In the genomic region with DNA sequence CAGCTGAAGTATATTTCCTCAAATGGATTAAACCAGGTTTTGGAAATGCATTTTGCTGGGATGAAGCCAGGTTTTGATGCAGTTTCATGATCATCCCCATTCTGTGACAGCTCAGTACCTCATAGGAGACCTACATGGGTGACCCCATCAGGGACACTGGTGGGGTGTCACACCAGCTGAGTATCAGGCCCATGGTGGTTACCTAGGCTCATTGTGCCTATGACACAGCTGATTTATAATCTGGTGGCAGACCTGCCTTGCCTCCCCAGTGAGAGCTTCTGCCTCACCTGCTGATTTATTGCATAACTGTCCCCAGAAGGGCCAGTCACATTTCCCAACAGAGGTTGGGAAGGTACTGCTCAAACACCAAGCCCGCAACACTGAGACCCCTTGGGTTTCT, we compare ENCODE assay signal across 33 cellular contexts.
"Had no signal": no experiment of that assay in that cellular context is flagged by ENCODE, and none has a peak within 500 bp of the region (broad histone marks: within the 10 kb centered on the region; RNA-seq: fewer than 3 reads in every experiment).

No MANE protein-coding gene starts in this region.

- H3K27ac ChIP-seq: adrenal gland, body of pancreas, breast epithelium, KMS-11, VCaP had no signal

- H3K9me3 ChIP-seq: adrenal gland, body of pancreas, breast epithelium had no signal

- H3K4me3 Mint-ChIP-seq: activated B cell treated with CpG ODN at 0.5 μM for 24 hours; activated CD4-positive, alpha-beta T cell treated with anti-CD3 and anti-CD28 coated beads, Interleukin-2, amount 10 ng/mL, durations not matched to agents 24 days and 14 days; activated CD8-positive, alpha-beta T cell treated with anti-CD3 and anti-CD28 coated beads for 36 hours; activated naive CD4-positive, alpha-beta T cell treated with anti-CD3 and anti-CD28 coated beads for 36 hours; activated T-cell treated with anti-CD3 and anti-CD28 coated beads, Interleukin-2, amount 50 U/mL, for 4 hours; activated T-helper 1 cell treated with anti-CD3 and anti-CD28 coated beads, Interleukin-12 subunit alpha, Interleukin-12 subunit beta, Interleukin-2, Interleukin-4 antibody, amounts not matched to agents 30 ng/mL and 10 ng/mL and 1 ng/mL, durations not matched to agents 14 hours and 24 hours and 36 hours had no signal

- H3K4me1 ChIP-seq: adrenal gland, body of pancreas, breast epithelium had no signal

- H3K9ac ChIP-seq: KMS-11 had no signal

- H3K27me3 ChIP-seq: adrenal gland, body of pancreas, breast epithelium had no signal

- H3K36me3 ChIP-seq: adrenal gland, breast epithelium had no signal

- H3K36me3 Mint-ChIP-seq: activated naive CD4-positive, alpha-beta T cell treated with anti-CD3 and anti-CD28 coated beads, Interleukin-2, amount 50 U/mL, for 72 hours had no signal

- H3K9me3 Mint-ChIP-seq: activated CD4-positive, alpha-beta T cell treated with anti-CD3 and anti-CD28 coated beads, Interleukin-2, amount 10 ng/mL, durations not matched to agents 24 days and 14 days; activated naive CD4-positive, alpha-beta T cell treated with anti-CD3 and anti-CD28 coated beads for 36 hours; activated naive CD4-positive, alpha-beta T cell treated with anti-CD3 and anti-CD28 coated beads, Interleukin-2, amount 50 U/mL, for 72 hours; activated T-cell treated with anti-CD3 and anti-CD28 coated beads, Interleukin-2, amount 50 U/mL, for 4 hours; activated T-helper 1 cell treated with anti-CD3 and anti-CD28 coated beads, Interleukin-12 subunit alpha, Interleukin-12 subunit beta, Interleukin-2, Interleukin-4 antibody, amounts not matched to agents 30 ng/mL and 10 ng/mL and 1 ng/mL, durations not matched to agents 14 hours and 24 hours and 36 hours had no signal

- H3K4me2 ChIP-seq: KMS-11 had no signal

- ATAC-seq: activated CD8-positive, alpha-beta T cell treated with anti-CD3 and anti-CD28 coated beads for 36 hours; activated naive CD4-positive, alpha-beta T cell treated with anti-CD3 and anti-CD28 coated beads, Interleukin-2, amount 50 U/mL, for 72 hours; activated T-cell treated with anti-CD3 and anti-CD28 coated beads, Interleukin-2, amount 50 U/mL, for 4 hours; body of pancreas had no signal

- H3K4me3 ChIP-seq: adrenal gland, body of pancreas, breast epithelium had no signal

- DNase-seq: activated B cell treated with CpG ODN at 0.5 μM for 24 hours; activated CD4-positive, alpha-beta T cell treated with anti-CD3 and anti-CD28 coated beads, Interleukin-2, amount 10 ng/mL, durations not matched to agents 24 days and 14 days; activated CD4-positive, alpha-beta T cell treated with anti-CD3 and anti-CD28 coated beads, Interleukin-2, amount 50 U/mL, for 4 hours; activated CD4-positive, CD25-positive, alpha-beta regulatory T cell treated with anti-CD3 and anti-CD28 coated beads, Interleukin-2, amount 50 U/mL, for 72 hours; activated CD8-positive, alpha-beta memory T cell treated with anti-CD3 and anti-CD28 coated beads, Interleukin-2, amount 50 U/mL, for 4 hours; activated CD8-positive, alpha-beta T cell treated with anti-CD3 and anti-CD28 coated beads for 36 hours; activated gamma-delta T cell treated with Interleukin-2 at 50 U/mL for 16 hours; activated naive CD4-positive, alpha-beta T cell treated with anti-CD3 and anti-CD28 coated beads for 36 hours; activated T-cell treated with anti-CD3 and anti-CD28 coated beads for 4 hours; activated T-cell treated with anti-CD3 and anti-CD28 coated beads, Interleukin-2, amount 50 U/mL, for 4 hours; adrenal gland; body of pancreas; cerebellar nuclear complex; MM.1S; MV-4-11; NCI-H1092; NCI-H1436 treated with DMSO at 0.1 percent for 48 hours; NCI-H1694 treated with DMSO at 0.1 percent for 48 hours; NCI-H2029; NCI-H345; NCI-H526; NCI-H748 treated with DMSO at 0.1 percent for 48 hours; NK-92 treated with Interleukin-12 subunit alpha and Interleukin-12 subunit beta, amount 100 ng/mL, for 24 hours; Right ventricle myocardium superior; SW 1271; T-helper 1 cell; T-helper 2 cell; T-helper 9 cell had no signal

- H3K27me3 Mint-ChIP-seq: activated B cell treated with CpG ODN at 0.5 μM for 24 hours; activated CD4-positive, alpha-beta T cell treated with anti-CD3 and anti-CD28 coated beads, Interleukin-2, amount 10 ng/mL, durations not matched to agents 24 days and 14 days; activated CD8-positive, alpha-beta T cell treated with anti-CD3 and anti-CD28 coated beads for 36 hours had no signal

- H3K27ac Mint-ChIP-seq: activated B cell treated with CpG ODN at 0.5 μM for 24 hours; activated CD4-positive, alpha-beta T cell treated with anti-CD3 and anti-CD28 coated beads, Interleukin-2, amount 10 ng/mL, durations not matched to agents 24 days and 14 days; activated CD8-positive, alpha-beta T cell treated with anti-CD3 and anti-CD28 coated beads for 36 hours; activated naive CD4-positive, alpha-beta T cell treated with anti-CD3 and anti-CD28 coated beads for 36 hours; activated naive CD4-positive, alpha-beta T cell treated with anti-CD3 and anti-CD28 coated beads, Interleukin-2, amount 50 U/mL, for 72 hours; activated T-helper 1 cell treated with anti-CD3 and anti-CD28 coated beads, Interleukin-12 subunit alpha, Interleukin-12 subunit beta, Interleukin-2, Interleukin-4 antibody, amounts not matched to agents 30 ng/mL and 10 ng/mL and 1 ng/mL, durations not matched to agents 14 hours and 24 hours and 36 hours had no signal
